9 cellular contexts compared by ENCODE assay signal in the genomic region with DNA sequence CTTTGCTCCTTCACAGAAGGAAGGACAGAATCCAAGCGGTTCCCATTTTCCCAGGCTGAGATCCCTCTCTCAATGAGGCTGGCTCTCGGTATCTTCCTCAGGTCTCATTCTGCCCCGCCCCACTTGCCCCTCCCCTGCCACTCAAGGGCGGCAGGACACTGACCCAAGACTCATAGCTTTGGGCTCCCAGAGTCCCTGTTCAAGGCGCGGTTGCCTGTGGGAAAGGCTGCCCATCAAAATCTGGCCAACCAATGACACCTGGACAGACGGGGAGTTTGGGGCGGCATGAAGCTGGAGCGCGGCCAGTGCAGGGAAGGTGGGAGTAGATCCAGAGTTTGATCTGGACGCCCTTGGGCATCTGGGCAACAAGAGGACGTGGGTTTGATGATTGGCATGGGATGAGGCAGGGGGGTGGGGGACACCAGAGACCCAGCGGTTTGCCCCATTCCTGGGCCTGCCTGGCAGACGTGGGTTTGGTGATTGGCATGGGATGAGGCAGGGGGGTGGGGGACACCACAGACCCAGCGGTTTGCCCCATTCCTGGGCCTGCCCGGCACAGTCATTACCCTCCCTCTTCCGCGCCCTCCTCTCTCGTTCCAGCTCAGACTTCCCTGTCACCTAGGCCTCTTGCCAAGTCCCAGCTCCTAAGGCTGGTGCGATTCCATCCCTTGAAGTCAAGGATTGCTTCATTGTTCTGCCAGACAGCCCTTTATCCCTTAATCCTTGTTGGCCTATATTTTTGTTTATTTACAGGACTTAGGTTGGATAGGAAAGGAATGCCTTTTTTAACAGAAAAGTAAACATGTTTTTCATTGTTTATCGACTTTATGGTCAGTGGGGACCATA.
DNase-seq lines count a peak whose midpoint lies in the region; ATAC-seq, FAIRE-seq and TF ChIP-seq lines count a peak whose summit lies in the region.
"Had no signal": no experiment of that assay in that cellular context is flagged by ENCODE, and none has a peak within 500 bp of the region (broad histone marks: within the 10 kb centered on the region; RNA-seq: fewer than 3 reads in every experiment).

No MANE protein-coding gene starts in this region.

- POLR2A ChIA-PET in HepG2 (lab: Yijun Ruan, JAX), result interaction anchor here (0.7 to 2.9 kb wide), 10 partner anchors 12 to 378 kb away, joined by 3 to 22 read pairs (median 6); a partner anchor contains a TSS

- in situ Hi-C loops in HepG2 (cut with HindIII; ENCODE audit: extremely low pct_ligation_motif_present, low pct_unique_long_range_greater_than_20kb), result loop anchor here (5.0 to 25.0 kb wide), 4 partner anchors 181 to 1016 kb away; a partner anchor contains a TSS

- DNase-seq in HuH-7.5 (ENCODE audit: low spot score) (peak; percentile 59), cardiac fibroblast (ENCODE audit: low read depth in 2 of 2) (peak; percentile 72 to 92), HepG2 (ENCODE audit: low spot score) (peak; percentile 58), cerebellum (ENCODE audit: low spot score) (no peak)

- H3K4me1 ChIP-seq in BLaER1, result peaks cover 43% of the 10 kb centered on the region
- peaks cover 61% of the 10 kb centered on the region for H3K4me1 ChIP-seq in HepG2 (ENCODE audit: insufficient read depth, low read length)
- peaks cover 10% of the 10 kb centered on the region for H3K4me1 ChIP-seq in thymus (ENCODE audit: control insufficient read depth, insufficient read depth, low read length)

- BruUV-seq in HepG2 (replicated peaks; lab: Mats Ljungman, UMichigan), result TSS peak; percentile 78

- intact Hi-C loops in HepG2 (cut with micrococcal nuclease; ENCODE audit: unreplicated experiment), result loop anchor here (1.0 to 10.0 kb wide), 4 partner anchors 74 to 1034 kb away; a partner anchor contains a TSS

- 2% methylated on average over 13 of the region's 21 CpGs for WGBS in HepG2 (ENCODE audit: low lambda C conversion rate)
- 91% methylated on average over 21 of the region's 21 CpGs for WGBS in thymus

- H3K27ac ChIP-seq in BLaER1 (no peak overlapping the region), HepG2 (ENCODE audit: extremely low read length, insufficient read depth, low read length) (peak overlapping the region; percentile 86), thymus (ENCODE audit: low read depth) (peak overlapping the region; percentile 53)
- H3K27ac ChIP-seq: HL-60 had no signal

- H3K9ac ChIP-seq in BLaER1 (peak overlapping the region; percentile 51; the same call in 1 of the 2 replicates), HepG2 (ENCODE audit: insufficient read depth, low read depth, low read length) (peak overlapping the region; percentile 80)

- H4K20me1 ChIP-seq in BLaER1, result no peaks in the 10 kb centered on the region
- H4K20me1 ChIP-seq in HepG2 (ENCODE audit: insufficient read depth, low read length), result no peaks in the 10 kb centered on the region

- FAIRE-seq in HepG2 (lab: Jason Lieb, UNC), result peak; percentile 73

- no peak; a peak in 2 of 4 replicates for TF ChIP-seq EP300 in HepG2 (IDR thresholded peaks at IDR 0.05; ENCODE audit: low read depth in 2 of 2, low read length in 2 of 2)
- no peak for TF ChIP-seq EP300 in HepG2 (CRISPR knock-in tag; IDR thresholded peaks at IDR 0.05; ENCODE audit: borderline replicate concordance)

- TF ChIP-seq POLR2A in HepG2 (IDR thresholded peaks at IDR 0.05; ENCODE audit: insufficient read depth in 1 of 2, low read depth in 2 of 2, low read length in 2 of 2), result no peak

- ATAC-seq in HepG2 (peak; percentile 22), HG02840 (IDR thresholded peaks at IDR 0.05; ENCODE audit: low FRiP score, unreplicated experiment) (no peak)
- ATAC-seq in activated CD4-positive, CD25-positive, alpha-beta regulatory T cell treated with anti-CD3 and anti-CD28 coated beads, Interleukin-2, amount 50 U/mL, for 24 hours, result no peak

- H3K79me2 ChIP-seq in HepG2 (ENCODE audit: insufficient read depth, low read length), result no peaks in the 10 kb centered on the region

- CTCF ChIA-PET in HepG2 (lab: Yijun Ruan, JAX; ENCODE audit: low intra/inter-chr PET ratio, low total read pairs), result interaction anchor here (3.1 kb wide), 1 partner anchor 180 kb away, joined by 26 read pairs; no protein-coding TSS in a partner anchor

- TF ChIP-seq RAD21 in HepG2 (CRISPR knock-in tag; IDR thresholded peaks at IDR 0.05), result no peak

- H3K9me3 ChIP-seq in BLaER1, result no peaks in the 10 kb centered on the region
- H3K9me3 ChIP-seq in HepG2 (ENCODE audit: low read length), result no peaks in the 10 kb centered on the region
- no peaks in the 10 kb centered on the region for H3K9me3 ChIP-seq in thymus (ENCODE audit: control insufficient read depth)

- no peak overlapping the region for H2AFZ ChIP-seq in HepG2 (ENCODE audit: low read length)

- H3K27me3 ChIP-seq in BLaER1 (no peaks in the 10 kb centered on the region), HepG2 (ENCODE audit: control insufficient read depth in 1 of 2, insufficient read depth in 2 of 2, low read length in 2 of 2) (no peaks in the 10 kb centered on the region; a peak in 1 of 5 replicates), thymus (ENCODE audit: control insufficient read depth, insufficient read depth) (no peaks in the 10 kb centered on the region)

- no peak for TF ChIP-seq CTCF in cardiac fibroblast (IDR thresholded peaks at IDR 0.05; ENCODE audit: low read depth, low read length)
- TF ChIP-seq CTCF in HepG2 (CRISPR knock-in tag; IDR thresholded peaks at IDR 0.05), result no peak; the same call in 1 of the 2 replicates

- H3K36me3 ChIP-seq in BLaER1, result no peaks in the 10 kb centered on the region
- H3K36me3 ChIP-seq in HepG2 (replicated peaks in 1 of 2; ENCODE audit: control insufficient read depth in 1 of 2, insufficient read depth in 2 of 2, low read length in 2 of 2), result no peaks in the 10 kb centered on the region
- no peaks in the 10 kb centered on the region for H3K36me3 ChIP-seq in thymus (ENCODE audit: control insufficient read depth, insufficient read depth)

- H3K4me2 ChIP-seq in BLaER1 (peak overlapping the region; percentile 54), HepG2 (ENCODE audit: low read depth, low read length) (peak overlapping the region; percentile 98)

- H3K4me3 ChIP-seq in BLaER1 (no peak overlapping the region), cardiac fibroblast (replicated peaks in 1 of 2; ENCODE audit: low read depth in 2 of 2, low read length in 2 of 2) (peak overlapping the region; percentile 65 to 72), HepG2 (replicated peaks in 1 of 3; ENCODE audit: insufficient read depth in 1 of 3, low read depth in 2 of 3, low read length in 3 of 3) (peak overlapping the region; percentile 67 to 80 (median 73)), thymus (ENCODE audit: low read length) (no peak overlapping the region)

TF ChIP-seq in HepG2, 621 proteins besides CTCF, POLR2A, EP300 and RAD21 (continues in another document):
- TF ChIP-seq NFYB (CRISPR knock-in tag; IDR thresholded peaks at IDR 0.05) (0 out of 2 replicates have a peak, but pooled peaks have one; percentile 28), ZNF263 (CRISPR knock-in tag; IDR thresholded peaks at IDR 0.05) (0 out of 2 replicates have a peak, but pooled peaks have one; percentile 2), SRY (CRISPR knock-in tag; IDR thresholded peaks at IDR 0.05) (peak; percentile 11; the same call in 1 of the 2 replicates), POLR2G (IDR thresholded peaks at IDR 0.05; ENCODE audit: low read depth, low read length) (peak; percentile 32; the same call in 1 of the 2 replicates)
- TF ChIP-seq, protein P1, sequence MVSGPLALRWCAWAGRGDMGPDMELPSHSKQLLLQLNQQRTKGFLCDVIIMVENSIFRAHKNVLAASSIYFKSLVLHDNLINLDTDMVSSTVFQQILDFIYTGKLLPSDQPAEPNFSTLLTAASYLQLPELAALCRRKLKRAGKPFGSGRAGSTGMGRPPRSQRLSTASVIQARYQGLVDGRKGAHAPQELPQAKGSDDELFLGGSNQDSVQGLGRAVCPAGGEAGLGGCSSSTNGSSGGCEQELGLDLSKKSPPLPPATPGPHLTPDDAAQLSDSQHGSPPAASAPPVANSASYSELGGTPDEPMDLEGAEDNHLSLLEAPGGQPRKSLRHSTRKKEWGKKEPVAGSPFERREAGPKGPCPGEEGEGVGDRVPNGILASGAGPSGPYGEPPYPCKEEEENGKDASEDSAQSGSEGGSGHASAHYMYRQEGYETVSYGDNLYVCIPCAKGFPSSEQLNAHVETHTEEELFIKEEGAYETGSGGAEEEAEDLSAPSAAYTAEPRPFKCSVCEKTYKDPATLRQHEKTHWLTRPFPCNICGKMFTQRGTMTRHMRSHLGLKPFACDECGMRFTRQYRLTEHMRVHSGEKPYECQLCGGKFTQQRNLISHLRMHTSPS (CRISPR knock-in tag; IDR thresholded peaks at IDR 0.05; ENCODE audit: low read depth), result peak; percentile 83
- TF ChIP-seq, protein P2, sequence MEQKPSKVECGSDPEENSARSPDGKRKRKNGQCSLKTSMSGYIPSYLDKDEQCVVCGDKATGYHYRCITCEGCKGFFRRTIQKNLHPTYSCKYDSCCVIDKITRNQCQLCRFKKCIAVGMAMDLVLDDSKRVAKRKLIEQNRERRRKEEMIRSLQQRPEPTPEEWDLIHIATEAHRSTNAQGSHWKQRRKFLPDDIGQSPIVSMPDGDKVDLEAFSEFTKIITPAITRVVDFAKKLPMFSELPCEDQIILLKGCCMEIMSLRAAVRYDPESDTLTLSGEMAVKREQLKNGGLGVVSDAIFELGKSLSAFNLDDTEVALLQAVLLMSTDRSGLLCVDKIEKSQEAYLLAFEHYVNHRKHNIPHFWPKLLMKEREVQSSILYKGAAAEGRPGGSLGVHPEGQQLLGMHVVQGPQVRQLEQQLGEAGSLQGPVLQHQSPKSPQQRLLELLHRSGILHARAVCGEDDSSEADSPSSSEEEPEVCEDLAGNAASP (CRISPR knock-in tag; IDR thresholded peaks at IDR 0.05; ENCODE audit: borderline replicate concordance), result no peak
- TF ChIP-seq, protein P3, sequence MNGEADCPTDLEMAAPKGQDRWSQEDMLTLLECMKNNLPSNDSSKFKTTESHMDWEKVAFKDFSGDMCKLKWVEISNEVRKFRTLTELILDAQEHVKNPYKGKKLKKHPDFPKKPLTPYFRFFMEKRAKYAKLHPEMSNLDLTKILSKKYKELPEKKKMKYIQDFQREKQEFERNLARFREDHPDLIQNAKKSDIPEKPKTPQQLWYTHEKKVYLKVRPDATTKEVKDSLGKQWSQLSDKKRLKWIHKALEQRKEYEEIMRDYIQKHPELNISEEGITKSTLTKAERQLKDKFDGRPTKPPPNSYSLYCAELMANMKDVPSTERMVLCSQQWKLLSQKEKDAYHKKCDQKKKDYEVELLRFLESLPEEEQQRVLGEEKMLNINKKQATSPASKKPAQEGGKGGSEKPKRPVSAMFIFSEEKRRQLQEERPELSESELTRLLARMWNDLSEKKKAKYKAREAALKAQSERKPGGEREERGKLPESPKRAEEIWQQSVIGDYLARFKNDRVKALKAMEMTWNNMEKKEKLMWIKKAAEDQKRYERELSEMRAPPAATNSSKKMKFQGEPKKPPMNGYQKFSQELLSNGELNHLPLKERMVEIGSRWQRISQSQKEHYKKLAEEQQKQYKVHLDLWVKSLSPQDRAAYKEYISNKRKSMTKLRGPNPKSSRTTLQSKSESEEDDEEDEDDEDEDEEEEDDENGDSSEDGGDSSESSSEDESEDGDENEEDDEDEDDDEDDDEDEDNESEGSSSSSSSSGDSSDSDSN (CRISPR knock-in tag; IDR thresholded peaks at IDR 0.05), result 0 out of 2 replicates have a peak, but pooled peaks have one; percentile 1

Comparison
In these comparisons a context has a peak if more than half of its experiments do, and no peak if none do; other contexts are left out.
1. H3K4me3 ChIP-seq: peak in cardiac fibroblast (2 of 2) and HepG2 (3 of 3); none in BLaER1 (single experiment) and thymus (single experiment).